ENCODE assay signal across 14 cellular contexts in the genomic region with DNA sequence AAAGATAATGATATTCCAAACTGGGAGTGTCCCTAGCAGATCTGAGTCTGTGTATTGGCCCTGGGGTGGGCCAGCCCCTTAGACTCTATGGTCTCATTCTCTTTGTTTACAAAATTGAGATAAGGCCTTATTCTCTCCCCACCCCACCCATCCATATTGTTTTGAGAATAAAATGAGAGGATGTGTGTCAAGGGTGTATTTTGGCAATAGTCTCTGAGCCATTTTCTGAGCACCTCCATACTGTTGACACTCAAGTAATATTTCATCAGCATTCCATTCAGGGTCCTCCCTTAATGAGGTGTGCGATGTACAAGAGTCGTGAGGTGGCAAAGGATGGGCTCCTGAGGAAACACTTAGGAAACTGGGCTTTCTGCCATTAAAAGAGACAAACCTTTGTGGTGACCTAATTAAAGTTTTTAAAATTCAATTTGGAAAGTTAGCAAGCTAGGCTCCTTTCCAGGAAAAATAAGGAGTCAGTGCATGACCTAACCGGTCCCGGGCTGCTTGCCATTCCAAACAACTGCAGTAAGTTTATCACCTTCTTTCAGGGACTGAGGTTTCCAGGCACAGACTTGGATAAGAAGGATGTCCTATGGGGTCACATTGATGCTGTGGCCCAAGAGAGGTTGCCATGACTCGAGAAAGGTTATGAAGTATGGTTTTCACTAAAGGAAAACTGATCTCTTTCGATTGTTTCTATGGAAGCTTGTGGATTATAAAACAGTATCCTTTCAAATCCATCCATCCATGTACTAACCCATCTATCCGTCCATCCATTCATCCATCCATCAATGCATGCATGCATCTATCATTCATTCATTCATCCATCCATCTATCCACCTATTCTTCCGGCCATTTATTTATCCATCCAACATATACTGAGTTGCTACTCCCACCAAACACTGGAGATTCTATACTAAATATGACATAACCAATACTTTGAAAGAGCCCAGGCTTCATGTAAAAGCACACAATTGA.
A peak's percentile ranks its signal among the peaks of the same experiment; 100 is the strongest.
DNase-seq lines count a peak whose midpoint lies in the region; ATAC-seq, FAIRE-seq and TF ChIP-seq lines count a peak whose summit lies in the region.
"Had no signal": no experiment of that assay in that cellular context is flagged by ENCODE, and none has a peak within 500 bp of the region (broad histone marks: within the 10 kb centered on the region; RNA-seq: fewer than 3 reads in every experiment).

No MANE protein-coding gene starts in this region.

- H3K36me3 ChIP-seq in testis (ENCODE audit: low read depth, missing control alignments) = no peaks in the 10 kb centered on the region
- no peaks in the 10 kb centered on the region for H3K36me3 ChIP-seq in effector memory CD4-positive, alpha-beta T cell (ENCODE audit: control insufficient read depth, insufficient read depth, low read length)

- H3K27ac ChIP-seq in testis = no peak overlapping the region
- no peak overlapping the region for H3K27ac ChIP-seq in effector memory CD4-positive, alpha-beta T cell (ENCODE audit: insufficient read depth, low read length, poor library complexity, severe bottlenecking)

- no peak for ATAC-seq in GM19397 (IDR thresholded peaks at IDR 0.05; ENCODE audit: unreplicated experiment)

- no peaks in the 10 kb centered on the region for H3K27me3 ChIP-seq in testis
- no peaks in the 10 kb centered on the region for H3K27me3 ChIP-seq in effector memory CD4-positive, alpha-beta T cell (replicated peaks; ENCODE audit: control insufficient read depth, insufficient read depth, low read length, poor library complexity, severe bottlenecking)

- CTCF ChIA-PET in activated naive CD4-positive, alpha-beta T cell treated with anti-CD3 and anti-CD28 coated beads for 36 hours (lab: Charles Lee) = no interaction called here

- TF ChIP-seq CTCF in cardiac fibroblast (IDR thresholded peaks at IDR 0.05; ENCODE audit: low read depth, low read length) (no peak), testis (IDR thresholded peaks at IDR 0.05) (no peak)

- no peaks in the 10 kb centered on the region for H3K9me3 ChIP-seq in testis
- no peaks in the 10 kb centered on the region for H3K9me3 ChIP-seq in effector memory CD4-positive, alpha-beta T cell (ENCODE audit: control insufficient read depth, low read length)

- no peak overlapping the region for H3K4me3 Mint-ChIP-seq in activated naive CD4-positive, alpha-beta T cell treated with anti-CD3 and anti-CD28 coated beads for 36 hours
- H3K4me3 Mint-ChIP-seq: CD14-positive monocyte had no signal

- no peak overlapping the region for H3K27ac Mint-ChIP-seq in activated naive CD4-positive, alpha-beta T cell treated with anti-CD3 and anti-CD28 coated beads for 36 hours

- no peak for TF ChIP-seq POLR2A in testis (IDR thresholded peaks at IDR 0.05)

- peaks cover 5% of the 10 kb centered on the region for H3K27me3 Mint-ChIP-seq in activated naive CD4-positive, alpha-beta T cell treated with anti-CD3 and anti-CD28 coated beads for 36 hours (ENCODE audit: low read depth)

- peak; percentile 24 for FAIRE-seq in islet of Langerhans (lab: Jason Lieb, UNC)

- no peaks in the 10 kb centered on the region for H3K4me1 ChIP-seq in testis
- no peaks in the 10 kb centered on the region for H3K4me1 ChIP-seq in effector memory CD4-positive, alpha-beta T cell (ENCODE audit: control insufficient read depth, insufficient read depth, low read length, poor library complexity, severe bottlenecking)

- DNase-seq in NCI-H2029 treated with DMSO at 0.1 percent for 48 hours (lab: John Stamatoyannopoulos, UW) = peak; percentile 58
- DNase-seq in cardiac fibroblast (ENCODE audit: low read depth in 2 of 2) = peak; percentile 8 to 49
- peak; percentile 48 for DNase-seq in testis
- DNase-seq in effector memory CD4-positive, alpha-beta T cell = no peak
- no peak for DNase-seq in activated naive CD4-positive, alpha-beta T cell treated with anti-CD3 and anti-CD28 coated beads for 36 hours
- no peak for DNase-seq in activated naive CD4-positive, alpha-beta T cell (lab: John Stamatoyannopoulos, UW)
- DNase-seq: activated CD4-positive, alpha-beta T cell treated with anti-CD3 and anti-CD28 coated beads for 4 hours; cerebellar nuclear complex; NCI-H748 treated with DMSO at 0.1 percent for 48 hours; stimulated activated CD4-positive, alpha-beta T cell treated with anti-CD3 and anti-CD28 coated beads, Interleukin-1b, Interleukin-23, amount 100 ng/mL, for 48 hours; stimulated activated naive CD4-positive, alpha-beta T cell treated with Interleukin-2 at 50 U/mL for 16 hours had no signal

- 54 to 64% methylated on average over 8 of the region's 8 CpGs for WGBS in testis, 2 donors

- H3K4me1 Mint-ChIP-seq in activated naive CD4-positive, alpha-beta T cell treated with anti-CD3 and anti-CD28 coated beads for 36 hours (ENCODE audit: low read depth) = no peaks in the 10 kb centered on the region
- H3K4me1 Mint-ChIP-seq: CD14-positive monocyte had no signal

- H3K4me3 ChIP-seq in cardiac fibroblast (replicated peaks in 1 of 2; ENCODE audit: low read depth in 2 of 2, low read length in 2 of 2) (no peak overlapping the region), testis (no peak overlapping the region)
- H3K4me3 ChIP-seq in effector memory CD4-positive, alpha-beta T cell (ENCODE audit: insufficient read depth, low read depth, low read length, poor library complexity, severe bottlenecking) = no peak overlapping the region

- intact Hi-C loops in testis (cut with DNase I; ENCODE audit: low total_unique reads) = no loop called here
- intact Hi-C loops in activated naive CD4-positive, alpha-beta T cell treated with anti-CD3 and anti-CD28 coated beads for 36 hours (cut with micrococcal nuclease) = no loop called here

- no peaks in the 10 kb centered on the region for H3K36me3 Mint-ChIP-seq in activated naive CD4-positive, alpha-beta T cell treated with anti-CD3 and anti-CD28 coated beads for 36 hours (ENCODE audit: low read depth)
- H3K36me3 Mint-ChIP-seq: CD14-positive monocyte had no signal

- H3K9me3 Mint-ChIP-seq in activated naive CD4-positive, alpha-beta T cell treated with anti-CD3 and anti-CD28 coated beads for 36 hours = no peaks in the 10 kb centered on the region

Comparison
In these comparisons a context has a peak if more than half of its experiments do, and no peak if none do; other contexts are left out.
1. DNase-seq: peak in NCI-H2029 treated with DMSO at 0.1 percent for 48 hours (single experiment), cardiac fibroblast (2 of 2) and testis (single experiment); none in effector memory CD4-positive, alpha-beta T cell (0 of 3), activated naive CD4-positive, alpha-beta T cell treated with anti-CD3 and anti-CD28 coated beads for 36 hours (single experiment) and activated naive CD4-positive, alpha-beta T cell (0 of 4).